29 cellular contexts compared by ENCODE assay signal in genomic region chr6:140289186-140289585, GRCh38.
"Had no signal": no experiment of that assay in that cellular context is flagged by ENCODE, and none has a peak within 500 bp of the region (broad histone marks: within the 10 kb centered on the region; RNA-seq: fewer than 3 reads in every experiment).

No MANE protein-coding gene starts in this region.

- DNase-seq: naive thymus-derived CD8-positive, alpha-beta T cell; nephron progenitor cell; nucleus accumbens; ovary; posterior cingulate gyrus; psoas muscle; right cardiac atrium; right lobe of liver; sigmoid colon; spleen; stimulated activated CD4-positive, alpha-beta T cell treated with anti-CD3 and anti-CD28 coated beads, Interleukin-12 subunit alpha, Interleukin-12 subunit beta, amount 100 ng/mL, for 4 hours; stimulated activated CD4-positive, alpha-beta T cell treated with anti-CD3 and anti-CD28 coated beads, Interleukin-1b, Interleukin-23, amount 100 ng/mL, for 48 hours; stimulated activated CD4-positive, alpha-beta T cell treated with anti-CD3 and anti-CD28 coated beads, Interleukin-4, amount 100 ng/mL, for 1 hour; stimulated activated CD4-positive, alpha-beta T cell treated with anti-CD3 and anti-CD28 coated beads, Interleukin-4, amount 100 ng/mL, for 4 hours; stimulated activated CD8-positive, alpha-beta memory T cell treated with anti-CD3 and anti-CD28 coated beads, Interleukin-4, amount 100 ng/mL, for 48 hours; stimulated activated naive B cell treated with anti-CD40 and anti-IgM and Interleukin-4, amounts not matched to agents 10 μg/mL and 1 μg/mL and 100 μg/mL, for 72 hours; stimulated activated naive CD4-positive, alpha-beta T cell treated with Interleukin-2 at 50 U/mL for 16 hours; stomach; thyroid gland; trophoblast cell; upper lobe of left lung had no signal

- H3K4me1 ChIP-seq: parathyroid adenoma, right lobe of liver, sigmoid colon, stomach, thyroid gland, tibial nerve, upper lobe of left lung, vagina had no signal

- H3K36me3 ChIP-seq: neutrophil, ovary, right lobe of liver, sigmoid colon, spleen, stomach, thoracic aorta, thyroid gland, tibial nerve, upper lobe of left lung, vagina had no signal

- H3K4me3 ChIP-seq: ovary, psoas muscle, right lobe of liver, sigmoid colon, skin epidermis, smooth muscle cell, spleen, stomach, thoracic aorta, thyroid gland, tibial nerve, upper lobe of left lung, vagina had no signal

- H3K9me3 ChIP-seq: neutrophil, ovary, psoas muscle, right lobe of liver, sigmoid colon, thoracic aorta, thyroid gland, upper lobe of left lung, vagina had no signal

- H3K27me3 ChIP-seq: neutrophil, ovary, right lobe of liver, sigmoid colon, spleen, stomach, thyroid gland, tibial nerve, upper lobe of left lung, vagina had no signal

- H3K4me2 ChIP-seq: smooth muscle cell had no signal

- H3K9ac ChIP-seq: parathyroid adenoma had no signal

- H3K27ac ChIP-seq: neutrophil, ovary, parathyroid adenoma, psoas muscle, right lobe of liver, sigmoid colon, skin epidermis, spleen, stomach, thoracic aorta, thyroid gland, tibial nerve, upper lobe of left lung, vagina had no signal

- ATAC-seq: naive thymus-derived CD8-positive, alpha-beta T cell; natural killer cell treated with Interleukin-12 subunit alpha and Interleukin-12 subunit beta and Interleukin-15 and Interleukin-18, amount 100 ng/mL, for 72 hours; psoas muscle; right cardiac atrium; right lobe of liver; stimulated activated naive B cell treated with anti-CD40 and anti-IgM and Interleukin-4, amounts not matched to agents 10 μg/mL and 1 μg/mL and 100 μg/mL, for 72 hours had no signal

- H2AFZ ChIP-seq: parathyroid adenoma had no signal

- H3K79me2 ChIP-seq: parathyroid adenoma had no signal
